ENCODE assay signal across 22 cellular contexts in the genomic region with DNA sequence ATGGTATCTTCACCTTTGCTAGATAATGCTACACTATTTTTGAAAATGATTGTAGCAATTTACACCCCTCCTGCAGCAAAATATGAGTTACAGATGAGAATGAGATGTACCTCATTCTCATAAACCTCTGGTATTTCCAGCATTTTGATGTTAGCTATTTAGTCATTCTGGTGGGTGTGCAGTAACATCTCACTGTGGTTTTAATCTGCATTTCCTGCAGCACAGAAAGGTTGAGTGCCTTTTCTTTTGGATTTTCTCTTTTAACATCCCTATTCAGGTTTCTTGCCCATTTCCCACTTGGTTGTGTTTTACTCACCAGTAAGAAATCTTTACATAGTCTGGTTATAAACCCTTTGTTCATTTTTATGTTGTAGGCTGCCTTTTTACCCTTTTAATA.
A peak's percentile ranks its signal among the peaks of the same experiment; 100 is the strongest.
DNase-seq lines count a peak whose midpoint lies in the region; ATAC-seq and TF ChIP-seq lines count a peak whose summit lies in the region.
"Had no signal": no experiment of that assay in that cellular context is flagged by ENCODE, and none has a peak within 500 bp of the region (broad histone marks: within the 10 kb centered on the region; RNA-seq: fewer than 3 reads in every experiment).

No MANE protein-coding gene starts in this region.

- no TSS peak for BruUV-seq in IMR-90 (replicated peaks; lab: Mats Ljungman, UMichigan)
- BruUV-seq in Caco-2 (replicated peaks; lab: Mats Ljungman, UMichigan) = no TSS peak

- H2AFZ ChIP-seq in IMR-90 (replicated peaks; ENCODE audit: low read length, poor library complexity) = no peak overlapping the region
- H2AFZ ChIP-seq in hepatocyte = no peak overlapping the region

- H4K20me1 ChIP-seq in IMR-90 (ENCODE audit: insufficient read depth, low read length) (no peaks in the 10 kb centered on the region), hepatocyte (ENCODE audit: insufficient read depth, poor library complexity, severe bottlenecking) (no peaks in the 10 kb centered on the region)

- dilution Hi-C loops in IMR-90 (cut with HindIII; ENCODE audit: low sequenced_read_pairs, unreplicated experiment) = no loop called here

- ATAC-seq in IMR-90 (ENCODE audit: low read depth) = no peak
- ATAC-seq in activated naive CD8-positive, alpha-beta T cell treated with anti-CD3 and anti-CD28 coated beads, Interleukin-2, amount 50 U/mL, for 24 hours = peak; percentile 80
- peak; percentile 82 for ATAC-seq in stimulated activated naive CD8-positive, alpha-beta T cell treated with anti-CD3 and anti-CD28 coated beads, Interleukin-15, Interleukin-2, amounts not matched to agents 100 U/mL and 50 U/mL, for 24 hours
- ATAC-seq in GM21529 (IDR thresholded peaks at IDR 0.05; ENCODE audit: unreplicated experiment) = no peak
- ATAC-seq: lower lobe of right lung, mucosa of descending colon, right lobe of liver had no signal

- CTCF ChIA-PET in activated naive CD4-positive, alpha-beta T cell treated with anti-CD3 and anti-CD28 coated beads for 36 hours (lab: Charles Lee) = no interaction called here
- CTCF ChIA-PET in IMR-90 (lab: Yijun Ruan, JAX) = interaction anchor here (1.1 kb wide), 1 partner anchor 11 kb away, joined by 3 read pairs; no protein-coding TSS in a partner anchor
- CTCF ChIA-PET in Caco-2 (lab: Charles Lee) = no interaction called here

- peak overlapping the region; percentile 24 for H2BK5ac ChIP-seq in IMR-90 (ENCODE audit: low read depth, low read length, poor library complexity, severe bottlenecking)

- H2BK15ac ChIP-seq in IMR-90 (ENCODE audit: low read depth, low read length) = no peak overlapping the region

- no peak overlapping the region for H4K8ac ChIP-seq in IMR-90 (ENCODE audit: low read depth in 2 of 2, low read length in 2 of 2)

- no peak overlapping the region for H4K5ac ChIP-seq in IMR-90 (ENCODE audit: low read depth, low read length)

- no peak for DNase-seq in activated naive CD4-positive, alpha-beta T cell treated with anti-CD3 and anti-CD28 coated beads for 36 hours
- DNase-seq in activated naive CD4-positive, alpha-beta T cell treated with Interleukin-2 at 50 U/mL for 16 hours = no peak
- DNase-seq in IMR-90 (peak; percentile 28), hepatocyte (ENCODE audit: low spot score) (no peak), Caco-2 (no peak)
- DNase-seq in activated naive CD8-positive, alpha-beta T cell treated with anti-CD3 and anti-CD28 coated beads, Interleukin-2, amount 50 U/mL, for 24 hours = no peak
- no peak for DNase-seq in stimulated activated naive CD8-positive, alpha-beta T cell treated with anti-CD3 and anti-CD28 coated beads, Interleukin-15, Interleukin-2, amounts not matched to agents 100 U/mL and 50 U/mL, for 24 hours
- DNase-seq: central memory CD4-positive, alpha-beta T cell; dermis blood vessel endothelial cell; lower lobe of right lung; mucosa of descending colon; NCI-H1048; NCI-H1694 treated with DMSO at 0.1 percent for 48 hours; NCI-H526 treated with DMSO at 0.1 percent for 48 hours; Peyer's patch; right lobe of liver; transverse colon had no signal

- H3K4me1 ChIP-seq in IMR-90 (ENCODE audit: control insufficient read depth, insufficient read depth, low read length) (peaks cover 4% of the 10 kb centered on the region), hepatocyte (ENCODE audit: insufficient read depth) (no peaks in the 10 kb centered on the region), Caco-2 (no peaks in the 10 kb centered on the region)
- H3K4me1 ChIP-seq: ascending aorta, Peyer's patch had no signal

- POLR2A ChIA-PET in IMR-90 (lab: Charles Lee; ENCODE audit: unreplicated experiment) (no interaction called here), Caco-2 (lab: Charles Lee) (no interaction called here)

- intact Hi-C loops in activated naive CD4-positive, alpha-beta T cell treated with anti-CD3 and anti-CD28 coated beads for 36 hours (cut with micrococcal nuclease) = loop anchor here (1.0 kb wide), 1 partner anchor 33 kb away; no protein-coding TSS in a partner anchor
- intact Hi-C loops in IMR-90 (cut with micrococcal nuclease) = loop anchor here (5.0 kb wide), 1 partner anchor 205 kb away; the partner anchor contains the start of gene NR3C1
- intact Hi-C loops in Caco-2 (cut with micrococcal nuclease; ENCODE audit: unreplicated experiment) = no loop called here

- TF ChIP-seq CTCF in IMR-90 (conservative IDR thresholded peaks at IDR 0.05; ENCODE audit: low read depth, low read length) (no peak), hepatocyte (IDR thresholded peaks at IDR 0.05; ENCODE audit: poor library complexity) (no peak), Caco-2 (IDR thresholded peaks at IDR 0.05; ENCODE audit: insufficient read depth in 1 of 2, low read depth in 1 of 2, low read length in 1 of 2, severe bottlenecking in 1 of 2, unreplicated experiment in 1 of 2) (no peak)

- no peak for TF ChIP-seq POLR2A in IMR-90 (IDR thresholded peaks at IDR 0.05; ENCODE audit: low read depth, low read length)

- H3K9me3 ChIP-seq in IMR-90 (ENCODE audit: control insufficient read depth, insufficient read depth, low read length) (no peaks in the 10 kb centered on the region), hepatocyte (ENCODE audit: low read depth) (no peaks in the 10 kb centered on the region), Caco-2 (0 out of 2 replicates have a peak, but pooled peaks cover 3% of the 10 kb centered on the region)
- H3K9me3 ChIP-seq: lower lobe of right lung, mucosa of descending colon, Peyer's patch, right lobe of liver, SJSA1, transverse colon had no signal

- no peak overlapping the region for H3K14ac ChIP-seq in IMR-90 (replicated peaks; ENCODE audit: low read depth, low read length)

- H3K27me3 Mint-ChIP-seq in activated naive CD4-positive, alpha-beta T cell treated with anti-CD3 and anti-CD28 coated beads for 36 hours (ENCODE audit: low read depth) = no peaks in the 10 kb centered on the region
- no peaks in the 10 kb centered on the region for H3K27me3 Mint-ChIP-seq in activated naive CD8-positive, alpha-beta T cell treated with anti-CD3 and anti-CD28 coated beads, Interleukin-2, amount 50 U/mL, for 24 hours
- H3K27me3 Mint-ChIP-seq in Caco-2 (ENCODE audit: insufficient read depth, unreplicated experiment) = no peaks in the 10 kb centered on the region
- H3K27me3 Mint-ChIP-seq: activated naive CD4-positive, alpha-beta T cell treated with anti-CD3 and anti-CD28 coated beads, Interleukin-2, amount 50 U/mL, for 24 hours had no signal

- H3K36me3 ChIP-seq in IMR-90 (ENCODE audit: control insufficient read depth, insufficient read depth, low read length) (no peaks in the 10 kb centered on the region), hepatocyte (replicated peaks; ENCODE audit: insufficient read depth, low read depth) (no peaks in the 10 kb centered on the region), Caco-2 (ENCODE audit: control insufficient read depth, insufficient read depth, low read length) (no peaks in the 10 kb centered on the region)
- H3K36me3 ChIP-seq: ascending aorta, lower lobe of right lung, Peyer's patch, right lobe of liver, SJSA1, transverse colon had no signal

- H3K4me1 Mint-ChIP-seq in activated naive CD4-positive, alpha-beta T cell treated with anti-CD3 and anti-CD28 coated beads for 36 hours (ENCODE audit: low read depth) = peaks cover 15% of the 10 kb centered on the region
- peaks cover 19% of the 10 kb centered on the region for H3K4me1 Mint-ChIP-seq in activated naive CD8-positive, alpha-beta T cell treated with anti-CD3 and anti-CD28 coated beads, Interleukin-2, amount 50 U/mL, for 24 hours
- no peaks in the 10 kb centered on the region for H3K4me1 Mint-ChIP-seq in Caco-2 (ENCODE audit: low read depth, unreplicated experiment)

- H3K9ac ChIP-seq in IMR-90 (ENCODE audit: low read depth, low read length) = no peak overlapping the region

- H3K4me3 ChIP-seq in IMR-90 (ENCODE audit: insufficient read depth, low read depth, low read length) (no peak overlapping the region), hepatocyte (no peak overlapping the region), Caco-2 (ENCODE audit: low read depth, low read length) (no peak overlapping the region)
- H3K4me3 ChIP-seq: ascending aorta, lower lobe of right lung, mucosa of descending colon, Peyer's patch, right lobe of liver, SJSA1, transverse colon had no signal

- no peak overlapping the region for H3K4me3 Mint-ChIP-seq in activated naive CD4-positive, alpha-beta T cell treated with anti-CD3 and anti-CD28 coated beads for 36 hours
- no peak overlapping the region for H3K4me3 Mint-ChIP-seq in activated naive CD8-positive, alpha-beta T cell treated with anti-CD3 and anti-CD28 coated beads, Interleukin-2, amount 50 U/mL, for 24 hours
- no peak overlapping the region for H3K4me3 Mint-ChIP-seq in Caco-2 (ENCODE audit: unreplicated experiment)
- H3K4me3 Mint-ChIP-seq: activated naive CD4-positive, alpha-beta T cell treated with anti-CD3 and anti-CD28 coated beads, Interleukin-2, amount 50 U/mL, for 24 hours; neural crest cell had no signal

- peaks cover 9% of the 10 kb centered on the region for H3K9me3 Mint-ChIP-seq in activated naive CD4-positive, alpha-beta T cell treated with anti-CD3 and anti-CD28 coated beads for 36 hours
- peaks cover 7% of the 10 kb centered on the region for H3K9me3 Mint-ChIP-seq in activated naive CD8-positive, alpha-beta T cell treated with anti-CD3 and anti-CD28 coated beads, Interleukin-2, amount 50 U/mL, for 24 hours
- H3K9me3 Mint-ChIP-seq in Caco-2 (ENCODE audit: unreplicated experiment) = peaks cover 7% of the 10 kb centered on the region
- H3K9me3 Mint-ChIP-seq: activated naive CD4-positive, alpha-beta T cell treated with anti-CD3 and anti-CD28 coated beads, Interleukin-2, amount 50 U/mL, for 24 hours had no signal

- TF ChIP-seq RAD21 in IMR-90 (IDR thresholded peaks at IDR 0.05; ENCODE audit: low read length) = no peak

- H3K56ac ChIP-seq in IMR-90 (ENCODE audit: extremely low read depth, insufficient read depth, low read length) = no peak overlapping the region

- H3K27me3 ChIP-seq in IMR-90 (ENCODE audit: control insufficient read depth, insufficient read depth, low read length) = no peaks in the 10 kb centered on the region
- H3K27me3 ChIP-seq in hepatocyte = no peaks in the 10 kb centered on the region
- no peaks in the 10 kb centered on the region for H3K27me3 ChIP-seq in Caco-2 (replicated peaks; ENCODE audit: control insufficient read depth, insufficient read depth, low read length)
- H3K27me3 ChIP-seq: ascending aorta, Peyer's patch, right lobe of liver, SJSA1, transverse colon had no signal

- in situ Hi-C loops in IMR-90 (cut with MboI; ENCODE audit: low sequenced_read_pairs) = no loop called here

- H3K27ac ChIP-seq in IMR-90 (ENCODE audit: insufficient read depth, low read length) (no peak overlapping the region), hepatocyte (no peak overlapping the region)
- H3K27ac ChIP-seq: ascending aorta, lower lobe of right lung, Peyer's patch, right lobe of liver, SJSA1, transverse colon had no signal

- H3K18ac ChIP-seq in IMR-90 (ENCODE audit: low read depth, low read length) = no peak overlapping the region

- no peak overlapping the region for H2BK120ac ChIP-seq in IMR-90 (ENCODE audit: low read depth, low read length)

- H3K79me1 ChIP-seq in IMR-90 (ENCODE audit: low read depth in 1 of 2, low read length in 2 of 2) = no peaks in the 10 kb centered on the region

- H3K4ac ChIP-seq in IMR-90 (ENCODE audit: low read depth, low read length) = no peak overlapping the region

- no peak overlapping the region for H3K23ac ChIP-seq in IMR-90 (ENCODE audit: low read depth, low read length)

- no peak overlapping the region for H2AK5ac ChIP-seq in IMR-90 (ENCODE audit: low read depth, low read length)

- no peaks in the 10 kb centered on the region for H3K9me2 ChIP-seq in hepatocyte (replicated peaks; ENCODE audit: insufficient read depth)

- H4K91ac ChIP-seq in IMR-90 (ENCODE audit: insufficient read depth, low read depth, low read length) = no peak overlapping the region

- H3K27ac Mint-ChIP-seq in activated naive CD4-positive, alpha-beta T cell treated with anti-CD3 and anti-CD28 coated beads for 36 hours = peak overlapping the region; percentile 57
- peak overlapping the region; percentile 77 for H3K27ac Mint-ChIP-seq in activated naive CD8-positive, alpha-beta T cell treated with anti-CD3 and anti-CD28 coated beads, Interleukin-2, amount 50 U/mL, for 24 hours
- H3K27ac Mint-ChIP-seq in Caco-2 (ENCODE audit: unreplicated experiment) = no peak overlapping the region
- H3K27ac Mint-ChIP-seq: activated naive CD4-positive, alpha-beta T cell treated with anti-CD3 and anti-CD28 coated beads, Interleukin-2, amount 50 U/mL, for 24 hours had no signal

- H3K36me3 Mint-ChIP-seq in activated naive CD4-positive, alpha-beta T cell treated with anti-CD3 and anti-CD28 coated beads for 36 hours (ENCODE audit: low read depth) = peaks cover 13% of the 10 kb centered on the region
- H3K36me3 Mint-ChIP-seq in activated naive CD8-positive, alpha-beta T cell treated with anti-CD3 and anti-CD28 coated beads, Interleukin-2, amount 50 U/mL, for 24 hours (ENCODE audit: low read depth) = peaks cover 15% of the 10 kb centered on the region
- peaks cover 12% of the 10 kb centered on the region for H3K36me3 Mint-ChIP-seq in Caco-2 (ENCODE audit: insufficient read depth, unreplicated experiment)

- no peak overlapping the region for H2AK9ac ChIP-seq in IMR-90 (replicated peaks; ENCODE audit: low read depth, low read length, poor library complexity)

- H3K79me2 ChIP-seq in hepatocyte = no peaks in the 10 kb centered on the region

- no peak overlapping the region; the same call in 1 of the 2 replicates for H2BK20ac ChIP-seq in IMR-90 (ENCODE audit: low read depth, low read length)

- H3K4me2 ChIP-seq in IMR-90 (ENCODE audit: low read depth, low read length) (no peak overlapping the region), hepatocyte (no peak overlapping the region)

- 0 out of 2 replicates have a peak, but pooled peaks cover 5% of the 10 kb centered on the region for H3K9me1 ChIP-seq in IMR-90 (ENCODE audit: insufficient read depth, low read length)

Comparison
In these comparisons a context has a peak if more than half of its experiments do, and no peak if none do; other contexts are left out.
1. ATAC-seq: peak in activated naive CD8-positive, alpha-beta T cell treated with anti-CD3 and anti-CD28 coated beads, Interleukin-2, amount 50 U/mL, for 24 hours (single experiment) and stimulated activated naive CD8-positive, alpha-beta T cell treated with anti-CD3 and anti-CD28 coated beads, Interleukin-15, Interleukin-2, amounts not matched to agents 100 U/mL and 50 U/mL, for 24 hours (single experiment); none in IMR-90 (single experiment) and GM21529 (single experiment).